In the genomic region with DNA sequence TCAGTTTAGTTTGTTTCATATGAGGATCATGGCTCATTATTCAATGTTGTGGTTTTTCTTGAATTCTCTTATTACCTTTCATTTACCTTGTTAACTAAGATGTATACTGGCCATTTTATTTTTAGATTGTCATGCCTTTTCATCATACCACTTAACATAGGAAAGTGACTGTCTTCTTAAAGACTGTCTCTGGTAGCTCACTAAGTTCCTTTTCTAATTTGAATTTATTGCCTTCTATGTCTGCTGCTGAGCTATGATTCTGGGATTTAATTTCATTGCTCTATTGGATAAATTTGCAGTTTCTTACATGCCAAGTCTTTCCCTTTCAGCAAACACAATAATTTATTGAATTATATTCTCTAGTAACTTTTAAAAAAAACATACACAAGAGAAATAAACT, we compare ENCODE assay signal across 25 cellular contexts. TPM values are rescaled to one million over a fixed set of nuclear protein-coding genes. Genes with fewer than 3 reads are reported as not detected.
DNase-seq lines count a peak whose midpoint lies in the region; TF ChIP-seq lines count a peak whose summit lies in the region.
"Had no signal": no experiment of that assay in that cellular context is flagged by ENCODE, and none has a peak within 500 bp of the region (broad histone marks: within the 10 kb centered on the region; RNA-seq: fewer than 3 reads in every experiment).

No MANE protein-coding gene starts in this region.

- H4K20me1 ChIP-seq in mammary epithelial cell (ENCODE audit: insufficient read depth, low read length), result no peaks in the 10 kb centered on the region
- H4K20me1 ChIP-seq: BLaER1 had no signal

- H3K4me3 Mint-ChIP-seq in MCF 10A (ENCODE audit: unreplicated experiment), result no peak overlapping the region
- H3K4me3 Mint-ChIP-seq in dendritic cell treated with granulocyte-macrophage colony-stimulating factor and Interleukin-4, amounts not matched to agents 40 ng/mL and 50 ng/mL, for 4 days, result no peak overlapping the region
- no peak overlapping the region for H3K4me3 Mint-ChIP-seq in activated naive CD4-positive, alpha-beta T cell treated with anti-CD3 and anti-CD28 coated beads, Interleukin-2, amount 10 ng/mL, durations not matched to agents 7 days and 5 days
- H3K4me3 Mint-ChIP-seq: CD14-positive monocyte; CD4-positive, alpha-beta memory T cell; CD4-positive, CD25-positive, alpha-beta regulatory T cell; CD8-positive, alpha-beta memory T cell had no signal

- intact Hi-C loops in MCF 10A (cut with micrococcal nuclease), result no loop called here
- intact Hi-C loops in mammary epithelial cell (cut with micrococcal nuclease), result no loop called here
- intact Hi-C loops in dendritic cell treated with granulocyte-macrophage colony-stimulating factor and Interleukin-4, amounts not matched to agents 40 ng/mL and 50 ng/mL, for 4 days (cut with micrococcal nuclease), result no loop called here

- H3K9me3 Mint-ChIP-seq in MCF 10A (ENCODE audit: unreplicated experiment), result no peaks in the 10 kb centered on the region
- no peaks in the 10 kb centered on the region for H3K9me3 Mint-ChIP-seq in dendritic cell treated with granulocyte-macrophage colony-stimulating factor and Interleukin-4, amounts not matched to agents 40 ng/mL and 50 ng/mL, for 4 days
- H3K9me3 Mint-ChIP-seq in activated naive CD4-positive, alpha-beta T cell treated with anti-CD3 and anti-CD28 coated beads, Interleukin-2, amount 10 ng/mL, durations not matched to agents 7 days and 5 days, result no peaks in the 10 kb centered on the region
- H3K9me3 Mint-ChIP-seq: CD4-positive, alpha-beta memory T cell; CD4-positive, CD25-positive, alpha-beta regulatory T cell; CD8-positive, alpha-beta memory T cell had no signal

- BruUV-seq in MCF 10A (replicated peaks; lab: Mats Ljungman, UMichigan) (no TSS peak), mammary epithelial cell (replicated peaks; lab: Mats Ljungman, UMichigan) (no TSS peak)

- dilution Hi-C loops in mammary epithelial cell (cut with HindIII; ENCODE audit: low sequenced_read_pairs), result no loop called here

- H3K27me3 ChIP-seq in mammary epithelial cell (ENCODE audit: insufficient read depth, low read length) (no peaks in the 10 kb centered on the region), subcutaneous abdominal adipose tissue (ENCODE audit: control insufficient read depth in 5 of 5, insufficient read depth in 4 of 5, low read length in 5 of 5) (no peaks in the 10 kb centered on the region), brain microvascular endothelial cell (replicated peaks) (no peaks in the 10 kb centered on the region)
- H3K27me3 ChIP-seq: BLaER1 had no signal

- H3K9ac ChIP-seq in mammary epithelial cell (ENCODE audit: insufficient read depth, low read length) (no peak overlapping the region), SK-N-MC (ENCODE audit: insufficient read length) (no peak overlapping the region), subcutaneous abdominal adipose tissue (ENCODE audit: low read length in 5 of 5) (peak overlapping the region in 1 of 5 donors; percentile 40)
- H3K9ac ChIP-seq: BLaER1 had no signal

- DNase-seq in MCF 10A (ENCODE audit: unreplicated experiment) (no peak), mammary epithelial cell (no peak), SK-N-MC (ENCODE audit: low read depth, low spot score) (no peak), brain microvascular endothelial cell (no peak), ACHN (no peak)
- DNase-seq in activated naive CD4-positive, alpha-beta T cell treated with anti-CD3 and anti-CD28 coated beads, Interleukin-2, amount 10 ng/mL, durations not matched to agents 7 days and 5 days, result no peak
- DNase-seq: 8988T; BE2C; C1 segment of cervical spinal cord; CD4-positive, alpha-beta memory T cell; CD4-positive, CD25-positive, alpha-beta regulatory T cell; CD8-positive, alpha-beta memory T cell; COR-L47; DMS 273 treated with DMSO at 0.1 percent for 48 hours; DMS153; DMS53; DMS79; DND-41; EL; GDM1 had no signal

- H3K36me3 ChIP-seq in mammary epithelial cell (ENCODE audit: insufficient read depth, low read length) (no peaks in the 10 kb centered on the region), SK-N-MC (ENCODE audit: insufficient read depth, low read length) (no peaks in the 10 kb centered on the region), subcutaneous abdominal adipose tissue (ENCODE audit: control insufficient read depth in 5 of 5, insufficient read depth in 5 of 5, low read length in 5 of 5) (no peaks in the 10 kb centered on the region), brain microvascular endothelial cell (replicated peaks) (no peaks in the 10 kb centered on the region)
- H3K36me3 ChIP-seq: BE2C, BLaER1 had no signal

- no peak overlapping the region for H3K4me2 ChIP-seq in mammary epithelial cell (ENCODE audit: insufficient read depth, low read depth, low read length)
- H3K4me2 ChIP-seq: BLaER1 had no signal

- H3K4me3 ChIP-seq in mammary epithelial cell (replicated peaks in 1 of 3; ENCODE audit: insufficient read depth in 1 of 3, low read depth in 2 of 3, low read length in 3 of 3), result no peak overlapping the region
- 0 out of 2 replicates have a peak overlapping the region, but pooled peaks have one; percentile 9 for H3K4me3 ChIP-seq in SK-N-MC
- no peak overlapping the region for H3K4me3 ChIP-seq in subcutaneous abdominal adipose tissue (ENCODE audit: low read depth in 1 of 5, low read length in 5 of 5)
- H3K4me3 ChIP-seq in brain microvascular endothelial cell (ENCODE audit: low read depth, low read length), result no peak overlapping the region
- H3K4me3 ChIP-seq: BLaER1, GM12878 had no signal

- POLR2A ChIA-PET in MCF 10A (lab: Yijun Ruan, JAX), result interaction anchor here (0.8 to 4.3 kb wide), 10 partner anchors 50 to 449 kb away, joined by 3 to 35 read pairs (median 4); partner anchors contain the start of genes ANKEF1, MKKS and SLX4IP

- no peaks in the 10 kb centered on the region for H3K36me3 Mint-ChIP-seq in MCF 10A (ENCODE audit: insufficient read depth, unreplicated experiment)
- H3K36me3 Mint-ChIP-seq in dendritic cell treated with granulocyte-macrophage colony-stimulating factor and Interleukin-4, amounts not matched to agents 40 ng/mL and 50 ng/mL, for 4 days (ENCODE audit: low read depth), result peaks cover 30% of the 10 kb centered on the region
- H3K36me3 Mint-ChIP-seq in activated naive CD4-positive, alpha-beta T cell treated with anti-CD3 and anti-CD28 coated beads, Interleukin-2, amount 10 ng/mL, durations not matched to agents 7 days and 5 days, result no peaks in the 10 kb centered on the region
- H3K36me3 Mint-ChIP-seq: CD14-positive monocyte; CD4-positive, alpha-beta memory T cell; CD4-positive, CD25-positive, alpha-beta regulatory T cell; CD8-positive, alpha-beta memory T cell had no signal

- in situ Hi-C loops in mammary epithelial cell (cut with MboI; ENCODE audit: low sequenced_read_pairs in 2 of 2) (loop anchor here in 1 of 2 donors (25.0 kb wide), 1 partner anchor 652 kb away; no protein-coding TSS in a partner anchor), brain microvascular endothelial cell (cut with HindIII; ENCODE audit: low pct_ligation_motif_present, low sequenced_read_pairs) (loop anchor here (25.0 kb wide), 1 partner anchor 102 kb away; no protein-coding TSS in a partner anchor), ACHN (cut with HindIII; ENCODE audit: low pct_ligation_motif_present, low pct_unique_long_range_greater_than_20kb, low sequenced_read_pairs) (no loop called here)

- H3K27ac ChIP-seq in mammary epithelial cell (ENCODE audit: insufficient read depth, low read depth, low read length) (no peak overlapping the region), SK-N-MC (peak overlapping the region; percentile 77), subcutaneous abdominal adipose tissue (ENCODE audit: low read depth, low read length) (peak overlapping the region; percentile 2), brain microvascular endothelial cell (no peak overlapping the region)
- H3K27ac ChIP-seq: BLaER1 had no signal

- peak overlapping the region; percentile 14 for H3K27ac Mint-ChIP-seq in MCF 10A (ENCODE audit: low read depth, unreplicated experiment)
- peak overlapping the region; percentile 83 for H3K27ac Mint-ChIP-seq in dendritic cell treated with granulocyte-macrophage colony-stimulating factor and Interleukin-4, amounts not matched to agents 40 ng/mL and 50 ng/mL, for 4 days
- no peak overlapping the region for H3K27ac Mint-ChIP-seq in activated naive CD4-positive, alpha-beta T cell treated with anti-CD3 and anti-CD28 coated beads, Interleukin-2, amount 10 ng/mL, durations not matched to agents 7 days and 5 days
- H3K27ac Mint-ChIP-seq: CD4-positive, alpha-beta memory T cell; CD4-positive, CD25-positive, alpha-beta regulatory T cell had no signal

- CTCF ChIA-PET in MCF 10A (lab: Yijun Ruan, JAX), result interaction anchor here (0.6 to 17.0 kb wide), 9 partner anchors 8 to 1510 kb away, joined by 3 to 826 read pairs (median 3); no protein-coding TSS in a partner anchor
- CTCF ChIA-PET in mammary epithelial cell (lab: Charles Lee; ENCODE audit: low non-redundant PET), result no interaction called here
- CTCF ChIA-PET in activated naive CD4-positive, alpha-beta T cell treated with anti-CD3 and anti-CD28 coated beads, Interleukin-2, amount 10 ng/mL, durations not matched to agents 7 days and 5 days (lab: Charles Lee), result interaction anchor here (0.9 kb wide), 1 partner anchor 8 kb away, joined by 3 read pairs; no protein-coding TSS in a partner anchor

- H3K4me1 Mint-ChIP-seq in MCF 10A (ENCODE audit: insufficient read depth, unreplicated experiment), result peaks cover 26% of the 10 kb centered on the region
- peaks cover 45% of the 10 kb centered on the region for H3K4me1 Mint-ChIP-seq in dendritic cell treated with granulocyte-macrophage colony-stimulating factor and Interleukin-4, amounts not matched to agents 40 ng/mL and 50 ng/mL, for 4 days (ENCODE audit: low read depth)
- H3K4me1 Mint-ChIP-seq in activated naive CD4-positive, alpha-beta T cell treated with anti-CD3 and anti-CD28 coated beads, Interleukin-2, amount 10 ng/mL, durations not matched to agents 7 days and 5 days, result no peaks in the 10 kb centered on the region
- H3K4me1 Mint-ChIP-seq: CD4-positive, alpha-beta memory T cell; CD4-positive, CD25-positive, alpha-beta regulatory T cell; CD8-positive, alpha-beta memory T cell had no signal

- H3K79me2 ChIP-seq in mammary epithelial cell (ENCODE audit: insufficient read depth, low read length), result no peaks in the 10 kb centered on the region

- TF ChIP-seq CTCF in MCF 10A (IDR thresholded peaks at IDR 0.05; ENCODE audit: unreplicated experiment) (no peak), mammary epithelial cell (conservative IDR thresholded peaks at IDR 0.05 in 1 of 2, IDR thresholded peaks at IDR 0.05 in 1 of 2; ENCODE audit: extremely low read depth in 1 of 2, insufficient read depth in 1 of 2, low read depth in 1 of 2, low read length in 2 of 2) (no peak), brain microvascular endothelial cell (IDR thresholded peaks at IDR 0.05; ENCODE audit: low read depth, low read length, missing control alignments) (no peak)

- H3K4me1 ChIP-seq in mammary epithelial cell (ENCODE audit: insufficient read depth, low read length) (peaks cover 3% of the 10 kb centered on the region), subcutaneous abdominal adipose tissue (ENCODE audit: control insufficient read depth in 5 of 5, insufficient read depth in 5 of 5, low read length in 5 of 5) (peaks cover 0 to 51% (median 20%) of the 10 kb centered on the region in 5 donors)
- H3K4me1 ChIP-seq: BE2C had no signal

- H3K9me3 ChIP-seq in mammary epithelial cell (replicated peaks; ENCODE audit: insufficient read depth, low read length) (no peaks in the 10 kb centered on the region), SK-N-MC (ENCODE audit: low read depth, low read length) (no peaks in the 10 kb centered on the region), subcutaneous abdominal adipose tissue (ENCODE audit: control insufficient read depth in 5 of 5, low read length in 5 of 5) (no peaks in the 10 kb centered on the region)
- H3K9me3 ChIP-seq: BE2C, BLaER1 had no signal

- H2AFZ ChIP-seq in mammary epithelial cell (ENCODE audit: low read depth, low read length), result no peak overlapping the region

- H3K27me3 Mint-ChIP-seq in MCF 10A (ENCODE audit: insufficient read depth, unreplicated experiment), result no peaks in the 10 kb centered on the region
- no peaks in the 10 kb centered on the region for H3K27me3 Mint-ChIP-seq in dendritic cell treated with granulocyte-macrophage colony-stimulating factor and Interleukin-4, amounts not matched to agents 40 ng/mL and 50 ng/mL, for 4 days
- H3K27me3 Mint-ChIP-seq in activated naive CD4-positive, alpha-beta T cell treated with anti-CD3 and anti-CD28 coated beads, Interleukin-2, amount 10 ng/mL, durations not matched to agents 7 days and 5 days, result no peaks in the 10 kb centered on the region

RNA-seq across cellular contexts. Expression of gene ANKEF1, which starts 49.5 kb away (rescaled TPM):
- 5.6 and 7.2 TPM in 2 replicates for total RNA-seq in MCF 10A (2022)
- 1 to 10 TPM; 4.8 to 7.2 TPM for total RNA-seq in mammary epithelial cell
- 4.4 TPM for polyA plus RNA-seq in mammary epithelial cell
- polyA minus RNA-seq in mammary epithelial cell, result 3.4 TPM

Comparison
In these comparisons a context has a peak if more than half of its experiments do, and no peak if none do; other contexts are left out.
1. H3K27ac ChIP-seq: peak in SK-N-MC (single experiment) and subcutaneous abdominal adipose tissue (single experiment); none in mammary epithelial cell (single experiment) and brain microvascular endothelial cell (single experiment).